In genomic region chr14:74518221-74518620, GRCh38 we compare ENCODE assay signal across 16 cellular contexts.
"Had no signal": no experiment of that assay in that cellular context is flagged by ENCODE, and none has a peak within 500 bp of the region (broad histone marks: within the 10 kb centered on the region; RNA-seq: fewer than 3 reads in every experiment).

No MANE protein-coding gene starts in this region.

- H3K9me3 Mint-ChIP-seq: activated naive CD4-positive, alpha-beta T cell treated with anti-CD3 and anti-CD28 coated beads for 36 hours; activated T-helper 1 cell treated with anti-CD3 and anti-CD28 coated beads, Interleukin-12 subunit alpha, Interleukin-12 subunit beta, Interleukin-2, Interleukin-4 antibody, amounts not matched to agents 30 ng/mL and 10 ng/mL and 1 ng/mL, durations not matched to agents 14 hours and 24 hours and 36 hours; naive thymus-derived CD8-positive, alpha-beta T cell had no signal

- H3K4me3 Mint-ChIP-seq: activated CD4-positive, alpha-beta T cell treated with anti-CD3 and anti-CD28 coated beads for 36 hours; activated naive CD4-positive, alpha-beta T cell treated with anti-CD3 and anti-CD28 coated beads for 36 hours; activated T-helper 1 cell treated with anti-CD3 and anti-CD28 coated beads, Interleukin-12 subunit alpha, Interleukin-12 subunit beta, Interleukin-2, Interleukin-4 antibody, amounts not matched to agents 30 ng/mL and 10 ng/mL and 1 ng/mL, durations not matched to agents 14 hours and 24 hours and 36 hours; naive thymus-derived CD8-positive, alpha-beta T cell had no signal

- ATAC-seq: activated CD4-positive, alpha-beta T cell treated with anti-CD3 and anti-CD28 coated beads for 36 hours; left cardiac atrium; naive thymus-derived CD8-positive, alpha-beta T cell; psoas muscle; right lobe of liver had no signal

- H3K27ac Mint-ChIP-seq: activated CD4-positive, alpha-beta T cell treated with anti-CD3 and anti-CD28 coated beads for 36 hours; activated naive CD4-positive, alpha-beta T cell treated with anti-CD3 and anti-CD28 coated beads for 36 hours; activated T-helper 1 cell treated with anti-CD3 and anti-CD28 coated beads, Interleukin-12 subunit alpha, Interleukin-12 subunit beta, Interleukin-2, Interleukin-4 antibody, amounts not matched to agents 30 ng/mL and 10 ng/mL and 1 ng/mL, durations not matched to agents 14 hours and 24 hours and 36 hours had no signal

- H3K27me3 ChIP-seq: right lobe of liver, upper lobe of left lung had no signal

- H3K4me1 ChIP-seq: psoas muscle, right lobe of liver had no signal

- H3K36me3 ChIP-seq: right lobe of liver had no signal

- H3K36me3 Mint-ChIP-seq: naive thymus-derived CD8-positive, alpha-beta T cell had no signal

- DNase-seq: activated CD4-positive, alpha-beta T cell treated with anti-CD3 and anti-CD28 coated beads for 36 hours; activated naive CD4-positive, alpha-beta T cell treated with anti-CD3 and anti-CD28 coated beads for 36 hours; effector CD8-positive, alpha-beta T cell; erythroblast; hypothalamus; left cardiac atrium; naive thymus-derived CD8-positive, alpha-beta T cell; stimulated activated CD4-positive, alpha-beta T cell treated with anti-CD3 and anti-CD28 coated beads, Interleukin-2, amount 100 ng/mL, for 24 hours; stimulated activated naive CD4-positive, alpha-beta T cell treated with Interleukin-2 at 50 U/mL for 16 hours; T-helper 9 cell; upper lobe of left lung had no signal

- H3K9me3 ChIP-seq: psoas muscle, right lobe of liver, upper lobe of left lung had no signal

- H3K4me3 ChIP-seq: coronary artery, psoas muscle, right lobe of liver, upper lobe of left lung had no signal

- H3K27ac ChIP-seq: psoas muscle, right lobe of liver, upper lobe of left lung, VCaP had no signal
